Comparison of ENCODE assay signal across 1 cellular context in genomic region chr14:45201908-45202307, GRCh38.
TF ChIP-seq lines count a peak whose summit lies in the region.

No MANE protein-coding gene starts in this region.

TF ChIP-seq in K562, 482 proteins besides CTCF, POLR2A, EP300 and RAD21:
- TF ChIP-seq DNMT1 (IDR thresholded peaks at IDR 0.05) = no peak
- TF ChIP-seq SRSF1 (IDR thresholded peaks at IDR 0.05; ENCODE audit: low read depth, low read length) = no peak
- no peak for TF ChIP-seq POLR3G (IDR thresholded peaks at IDR 0.05; ENCODE audit: extremely low read depth, insufficient read length, insufficient replicate concordance)
- no peak for TF ChIP-seq ZNF431 (CRISPR knock-in tag; IDR thresholded peaks at IDR 0.05)
- 0 out of 2 replicates have a peak, but pooled peaks have one; percentile 20 for TF ChIP-seq CBFA2T3 (IDR thresholded peaks at IDR 0.05)
- no peak for TF ChIP-seq ZNF830 (CRISPR knock-in tag; IDR thresholded peaks at IDR 0.05)
- TF ChIP-seq ZNF311 (CRISPR knock-in tag; IDR thresholded peaks at IDR 0.05) = no peak
- TF ChIP-seq ETS1 (conservative IDR thresholded peaks at IDR 0.05; ENCODE audit: control insufficient read depth, low read depth, low read length) = no peak
- no peak for TF ChIP-seq ZNF3 (CRISPR knock-in tag; IDR thresholded peaks at IDR 0.05)
- TF ChIP-seq SNRNP70 (optimal IDR thresholded peaks at IDR 0.05; ENCODE audit: low read depth, low read length) = no peak
- no peak for TF ChIP-seq RBM34 (IDR thresholded peaks at IDR 0.05; ENCODE audit: borderline replicate concordance, insufficient read depth, low read length)
- TF ChIP-seq SNAPC5 (CRISPR knock-in tag; IDR thresholded peaks at IDR 0.05) = no peak
- TF ChIP-seq NR2F6 (CRISPR knock-in tag; IDR thresholded peaks at IDR 0.05) = no peak
- TF ChIP-seq FOXP1 (CRISPR knock-in tag; IDR thresholded peaks at IDR 0.05) = no peak
- TF ChIP-seq CBFA2T2 (conservative IDR thresholded peaks at IDR 0.05) = 0 out of 2 replicates have a peak, but pooled peaks have one; percentile 12
- no peak for TF ChIP-seq SREBF1 (IDR thresholded peaks at IDR 0.05; ENCODE audit: borderline replicate concordance, low read depth, low read length)
- no peak for TF ChIP-seq TAF7 (tag; IDR thresholded peaks at IDR 0.05)
